Comparison of ENCODE assay signal across 1 cellular context in the genomic region with DNA sequence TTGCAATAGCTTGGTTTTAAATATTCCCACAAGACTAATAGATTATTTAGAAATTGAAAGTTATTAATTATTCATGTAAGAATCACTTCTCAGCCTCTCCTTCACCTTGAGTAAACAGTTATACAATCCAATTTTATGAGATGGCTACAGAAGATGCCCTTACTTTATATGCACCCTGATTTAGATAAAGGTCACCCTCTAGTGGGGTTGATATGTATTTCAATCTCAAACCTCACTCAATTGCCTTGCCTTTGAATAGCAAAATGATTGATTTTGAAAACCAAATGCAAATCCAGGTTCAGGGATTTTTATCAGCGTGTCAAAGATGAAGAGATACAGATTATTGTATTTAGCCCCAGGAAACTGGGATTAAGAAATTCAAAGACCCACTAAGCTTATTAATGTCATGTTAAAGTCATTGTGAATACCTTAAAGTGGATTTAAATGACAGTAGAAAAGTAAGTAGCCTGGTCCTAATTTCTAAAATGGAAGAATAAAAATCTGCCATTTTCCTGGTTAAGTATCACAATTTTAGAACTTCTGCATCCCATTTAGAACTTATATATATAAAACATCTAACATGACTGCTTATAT.
TF ChIP-seq lines count a peak whose summit lies in the region.

No MANE protein-coding gene starts in this region.

TF ChIP-seq in H1, 55 proteins besides CTCF, POLR2A, EP300 and RAD21:
- TF ChIP-seq SRF (IDR thresholded peaks at IDR 0.05; ENCODE audit: low read depth, low read length) (no peak), RBBP5 (IDR thresholded peaks at IDR 0.05; ENCODE audit: borderline replicate concordance, low read depth, low read length) (no peak), SIX5 (IDR thresholded peaks at IDR 0.05; ENCODE audit: low read depth, low read length) (no peak), NANOG (IDR thresholded peaks at IDR 0.05; ENCODE audit: insufficient read depth, low read depth, low read length, poor library complexity, severe bottlenecking) (no peak), BRCA1 (IDR thresholded peaks at IDR 0.05; ENCODE audit: low read depth, low read length) (no peak), RNF2 (IDR thresholded peaks at IDR 0.05; ENCODE audit: borderline replicate concordance, low read depth, low read length, missing control alignments, poor library complexity, severe bottlenecking) (no peak), CHD7 (IDR thresholded peaks at IDR 0.05; ENCODE audit: insufficient replicate concordance, low read length) (no peak), CREB1 (IDR thresholded peaks at IDR 0.05) (no peak), TCF12 (IDR thresholded peaks at IDR 0.05; ENCODE audit: low read depth, low read length) (no peak), FOSL1 (IDR thresholded peaks at IDR 0.05; ENCODE audit: insufficient read depth, low read depth, low read length) (no peak), CBX5 (IDR thresholded peaks at IDR 0.05; ENCODE audit: low read depth, low read length) (no peak), SUZ12 (IDR thresholded peaks at IDR 0.05; ENCODE audit: low read length) (no peak), TAF7 (optimal IDR thresholded peaks at IDR 0.05; ENCODE audit: borderline replicate concordance, low read depth, low read length) (no peak), POLR2AphosphoS5 (IDR thresholded peaks at IDR 0.05; ENCODE audit: low read depth, low read length) (no peak)
